In the genomic region with DNA sequence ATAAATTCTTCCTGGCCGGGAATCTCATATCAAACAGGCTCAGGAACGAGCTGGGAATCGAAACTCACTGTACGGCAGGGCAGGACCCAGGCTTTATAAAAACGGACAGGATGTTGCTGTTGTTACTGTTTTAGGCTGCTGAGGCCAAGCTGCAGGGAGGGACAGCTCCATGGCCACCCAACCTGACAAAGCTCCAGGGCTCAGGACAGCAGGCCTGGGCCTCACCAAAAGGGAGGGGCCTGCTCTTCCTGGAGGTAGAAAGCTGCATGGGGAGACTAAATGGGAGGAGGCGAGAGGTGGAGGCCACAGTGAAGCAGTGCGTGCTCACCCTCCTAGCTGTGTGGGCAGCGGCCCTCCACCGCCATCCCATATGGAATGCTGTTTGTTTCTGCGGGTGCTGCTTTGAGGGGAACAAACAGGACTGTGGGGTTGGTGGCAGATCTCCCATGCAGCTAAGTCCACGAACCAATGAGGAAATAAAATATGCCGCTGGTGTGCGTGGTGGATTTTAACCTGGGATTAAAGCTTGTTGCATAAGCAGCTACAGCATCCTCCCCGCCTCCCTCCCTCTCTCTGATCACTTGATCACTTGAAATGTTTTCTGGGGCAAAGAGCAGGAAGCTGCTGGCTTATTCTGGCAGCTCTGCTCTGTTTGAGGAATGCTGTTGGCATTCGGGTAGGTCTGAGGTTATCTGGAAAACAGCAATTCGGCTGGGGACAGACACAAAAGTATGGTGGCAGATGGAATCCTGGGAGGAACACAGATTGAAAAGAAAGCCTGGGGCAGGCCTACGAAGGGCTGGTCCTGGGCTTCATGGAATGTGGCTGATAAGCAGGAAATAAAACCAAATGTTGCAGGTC, we compare ENCODE assay signal across 8 cellular contexts. TPM values are rescaled to one million over a fixed set of nuclear protein-coding genes. Genes with fewer than 3 reads are reported as not detected.
A peak's percentile ranks its signal among the peaks of the same experiment; 100 is the strongest.
DNase-seq lines count a peak whose midpoint lies in the region; ATAC-seq, FAIRE-seq and TF ChIP-seq lines count a peak whose summit lies in the region.

No MANE protein-coding gene starts in this region.

- no peak for TF ChIP-seq CTCF in H1 (IDR thresholded peaks at IDR 0.05; ENCODE audit: control extremely low read depth in 1 of 3, insufficient read depth in 1 of 3, low read depth in 1 of 3, low read length in 3 of 3)
- no peak for TF ChIP-seq CTCF in thyroid gland (IDR thresholded peaks at IDR 0.05)

- TF ChIP-seq POLR2A in H1 (IDR thresholded peaks at IDR 0.05; ENCODE audit: control extremely low read depth in 1 of 2, low read depth in 2 of 2, low read length in 2 of 2) (no peak), thyroid gland (IDR thresholded peaks at IDR 0.05) (peak in 1 of 2 donors; percentile 85)

- no peaks in the 10 kb centered on the region; the same call in 1 of the 2 replicates for H3K23me2 ChIP-seq in H1 (ENCODE audit: low read depth, low read length)

- H4K91ac ChIP-seq in H1 (replicated peaks; ENCODE audit: insufficient read length, low read length): peak overlapping the region; percentile 91

- no peaks in the 10 kb centered on the region for H3K27me3 Mint-ChIP-seq in memory B cell

- H3K36me3 ChIP-seq in HUES64 (ENCODE audit: insufficient read depth, low read length) (peaks cover 10% of the 10 kb centered on the region), H1 (ENCODE audit: control insufficient read depth in 2 of 4, insufficient read depth in 4 of 4, low read length in 3 of 4) (peaks cover 0 to 20% (median under 1%) of the 10 kb centered on the region in 4 experiments; a peak in 4 of 8 replicates), thyroid gland (no peaks in the 10 kb centered on the region)

- peak overlapping the region; percentile 70 for H3K4ac ChIP-seq in H1 (replicated peaks; ENCODE audit: insufficient read length, low read depth, low read length)

- ATAC-seq in memory B cell (ENCODE audit: low read depth) (no peak), GM19324 (IDR thresholded peaks at IDR 0.05; ENCODE audit: low FRiP score, unreplicated experiment) (no peak)

- intact Hi-C loops in thyroid gland (cut with DNase I): loop anchor here (5.0 kb wide), 1 partner anchor 42 kb away; no protein-coding TSS in a partner anchor

- no peak overlapping the region for H3K14ac ChIP-seq in H1 (ENCODE audit: insufficient read length)

- H3K4me3 ChIP-seq in HUES64 (ENCODE audit: low read length) (no peak overlapping the region), H1 (ENCODE audit: extremely low read depth in 1 of 4, insufficient read depth in 2 of 4, low read depth in 3 of 4, low read length in 4 of 4) (peak overlapping the region in 1 of 4 experiments; percentile 14; a peak in 1 of 8 replicates), thyroid gland (replicated peaks in 1 of 3) (no peak overlapping the region)

- H2BK12ac ChIP-seq in H1 (ENCODE audit: low read depth, low read length): peak overlapping the region; percentile 89

- DNase-seq in DMS 273 treated with DMSO at 0.1 percent for 48 hours (lab: John Stamatoyannopoulos, UW): peak; percentile 74
- peak; percentile 94 for DNase-seq in SK-N-DZ (ENCODE audit: low spot score)
- DNase-seq in H1 (ENCODE audit: low read depth in 1 of 2, low spot score in 2 of 2): no peak
- DNase-seq in memory B cell (ENCODE audit: low spot score in 2 of 2): no peak
- peak; percentile 93 to 95 for DNase-seq in thyroid gland
- no peak for DNase-seq in activated CD8-positive, alpha-beta memory T cell treated with anti-CD3 and anti-CD28 coated beads, Interleukin-2, amount 50 U/mL, for 4 hours

- H3K4me1 ChIP-seq in HUES64 (ENCODE audit: insufficient read depth, low read length): peaks cover 84% of the 10 kb centered on the region
- H3K4me1 ChIP-seq in H1 (replicated peaks in 1 of 4; ENCODE audit: control insufficient read depth in 3 of 4, insufficient read depth in 4 of 4, low read length in 3 of 4): peaks cover 53 to 73% (median 64%) of the 10 kb centered on the region in 4 experiments
- H3K4me1 ChIP-seq in thyroid gland: peaks cover 76 to 83% of the 10 kb centered on the region in 2 donors

- peaks cover 68% of the 10 kb centered on the region for H3K4me1 Mint-ChIP-seq in memory B cell

- peaks cover 0 to 2% of the 10 kb centered on the region in 2 experiments for H4K20me1 ChIP-seq in H1 (replicated peaks in 1 of 2; ENCODE audit: control insufficient read depth in 1 of 2, insufficient read depth in 2 of 2, low read length in 2 of 2)

- H3K79me2 ChIP-seq in H1 (ENCODE audit: control insufficient read depth in 1 of 2, insufficient read depth in 2 of 2, low read length in 2 of 2): peaks cover 50 to 97% of the 10 kb centered on the region in 2 experiments

- no peaks in the 10 kb centered on the region for H3K9me3 ChIP-seq in HUES64 (ENCODE audit: insufficient read depth, low read depth, low read length)
- H3K9me3 ChIP-seq in H1 (ENCODE audit: insufficient read depth in 2 of 2, low read depth in 1 of 2, low read length in 1 of 2): no peaks in the 10 kb centered on the region
- no peaks in the 10 kb centered on the region for H3K9me3 ChIP-seq in thyroid gland

- peak overlapping the region; percentile 95 for H3K18ac ChIP-seq in H1 (ENCODE audit: extremely low read depth, low read length)

- peak overlapping the region; percentile 81 for H4K5ac ChIP-seq in H1 (ENCODE audit: insufficient read length, low read depth, low read length)

- H2AK5ac ChIP-seq in H1 (ENCODE audit: low read depth, low read length): peak overlapping the region; percentile 65; the same call in 1 of the 2 replicates

- H3K9ac ChIP-seq in HUES64 (ENCODE audit: low read depth, low read length): peak overlapping the region; percentile 82
- H3K9ac ChIP-seq in H1 (replicated peaks in 1 of 4; ENCODE audit: extremely low read depth in 1 of 4, low read depth in 3 of 4, low read length in 3 of 4): peak overlapping the region in 3 of 4 experiments; percentile 55 to 81 (median 56); a peak in 6 of 7 replicates

- H3K9me3 Mint-ChIP-seq in memory B cell: no peaks in the 10 kb centered on the region

- peaks cover 7% of the 10 kb centered on the region; the same call in 1 of the 2 replicates for H3K79me1 ChIP-seq in H1 (ENCODE audit: low read depth, low read length)

- peak overlapping the region; percentile 25 to 67 for H3K4me2 ChIP-seq in H1 (ENCODE audit: insufficient read depth in 1 of 2, low read depth in 2 of 2, low read length in 2 of 2)

- H2BK120ac ChIP-seq in H1 (replicated peaks; ENCODE audit: low read depth, low read length): peak overlapping the region; percentile 45

- no peak overlapping the region for H2BK15ac ChIP-seq in H1 (ENCODE audit: low read length)

- no peak for FAIRE-seq in H1 (lab: Jason Lieb, UNC)

- H3K27me3 ChIP-seq in HUES64 (ENCODE audit: insufficient read depth, low read length) (no peaks in the 10 kb centered on the region), H1 (replicated peaks in 1 of 4; ENCODE audit: control insufficient read depth in 3 of 4, extremely low read depth in 1 of 4, insufficient read depth in 3 of 4, low read length in 3 of 4) (no peaks in the 10 kb centered on the region), thyroid gland (no peaks in the 10 kb centered on the region)

- CTCF ChIA-PET in H1 (lab: Charles Lee; ENCODE audit: partially characterized antibody): interaction anchor here (0.6 to 8.4 kb wide), 11 partner anchors 10 to 86 kb away, joined by 3 to 86 read pairs (median 7); no protein-coding TSS in a partner anchor

- H3K27ac ChIP-seq in HUES64 (ENCODE audit: low read depth, low read length): peak overlapping the region; percentile 99
- H3K27ac ChIP-seq in H1 (ENCODE audit: low read depth, low read length): peak overlapping the region; percentile 98
- peak overlapping the region; percentile 99 to 100 (median 100) for H3K27ac ChIP-seq in thyroid gland

- H2AFZ ChIP-seq in H1 (ENCODE audit: low read length): no peak overlapping the region

- TF ChIP-seq RAD21 in H1 (IDR thresholded peaks at IDR 0.05 in 1 of 2, conservative IDR thresholded peaks at IDR 0.05 in 1 of 2; ENCODE audit: low read depth in 2 of 2, low read length in 2 of 2): no peak; a peak in 1 of 4 replicates

- POLR2A ChIA-PET in H1 (lab: Charles Lee; ENCODE audit: partially characterized antibody): interaction anchor here (1.1 to 42.1 kb wide), 12 partner anchors 5 to 87 kb away, joined by 3 to 1191 read pairs (median 6); partner anchors contain the start of gene ZMYND8

- WGBS in HUES64: 56% methylated on average over 17 of the region's 17 CpGs
- 64% methylated on average over 17 of the region's 17 CpGs; no CpG with 5 or more reads in 1 of the 2 experiments for WGBS in H1 (ENCODE audit: extremely low coverage in 1 of 2, insufficient coverage in 1 of 2, insufficient read length in 1 of 2, insufficient replicate concordance in 2 of 2, low coverage in 1 of 2, low lambda C conversion rate in 2 of 2, missing lambda C conversion rate in 1 of 2), 2 experiments
- 11 to 18% methylated on average over 17 of the region's 17 CpGs for WGBS in thyroid gland, 2 donors

- peak overlapping the region; percentile 99 for H2BK5ac ChIP-seq in H1 (ENCODE audit: low read depth, low read length)

- H3K36me3 Mint-ChIP-seq in memory B cell: no peaks in the 10 kb centered on the region

- H3K27ac Mint-ChIP-seq in memory B cell: no peak overlapping the region

- peak overlapping the region; percentile 21 for H3K4me3 Mint-ChIP-seq in memory B cell

- no peak overlapping the region for H3K23ac ChIP-seq in H1 (ENCODE audit: insufficient read length)

- H4K8ac ChIP-seq in H1 (ENCODE audit: extremely low read depth, insufficient read depth, low read length): peak overlapping the region; percentile 91; the same call in 1 of the 2 replicates

- H2BK20ac ChIP-seq in H1 (ENCODE audit: low read length): peak overlapping the region; percentile 83

- TF ChIP-seq EP300 in H1 (IDR thresholded peaks at IDR 0.05; ENCODE audit: borderline replicate concordance in 1 of 2, low read depth in 2 of 2, low read length in 2 of 2): no peak

- H3K56ac ChIP-seq in H1 (replicated peaks; ENCODE audit: insufficient read length, low read depth, low read length): peak overlapping the region; percentile 51

TF ChIP-seq in H1, 55 proteins besides CTCF, POLR2A, EP300 and RAD21 (continues in another document):
- TF ChIP-seq EZH2 (IDR thresholded peaks at IDR 0.05; ENCODE audit: low read depth, low read length, severe bottlenecking) (no peak), RBBP5 (IDR thresholded peaks at IDR 0.05; ENCODE audit: borderline replicate concordance, low read depth, low read length) (no peak)

RNA-seq across cellular contexts. Expression of gene ZMYND8, which starts 2.4 kb away (rescaled TPM):
- polyA plus RNA-seq in HUES64 (2013, experiment 1 of 2): 61.7 TPM
- polyA plus RNA-seq in HUES64 (2013, experiment 2 of 2): 67.8 TPM
- polyA plus RNA-seq in SK-N-DZ (2014; cell fraction: cytosol; rRNA removed): 44.5 and 55.5 TPM in 2 replicates
- 49.4 and 91.3 TPM in 2 replicates for polyA plus RNA-seq in SK-N-DZ (2014; cell fraction: nucleus; rRNA removed)
- 163 TPM in 2 replicates for total RNA-seq in H1 (2021; fragmentation: NEBNext Ultra II Directional; extraction: Animal tissue kit (Norgen Biotek cat#: 25700))
- 50.5 and 58.5 TPM in 2 replicates for polyA plus RNA-seq in H1 (2011; rRNA removed)
- polyA plus RNA-seq in H1 (2011; cell fraction: cytosol; rRNA removed): 66.1 TPM
- polyA plus RNA-seq in H1 (2011; cell fraction: nucleus; rRNA removed): 123 TPM
- 71.7 to 113 TPM (median 77.5 TPM) in 4 replicates for polyA plus RNA-seq in H1 (2012, experiment 1 of 2)
- 9.8 TPM for polyA plus RNA-seq in H1 (2012, experiment 2 of 2)
- polyA plus RNA-seq in H1 (2013, experiment 1 of 2): 70.7 TPM
- polyA plus RNA-seq in H1 (2013, experiment 2 of 2): 69.6 TPM
- polyA minus RNA-seq in H1 (2011; rRNA and poly(A)+ RNA removed): 67.9 and 102 TPM in 2 replicates
- 53.2 TPM for polyA minus RNA-seq in H1 (2011; cell fraction: cytosol; rRNA and poly(A)+ RNA removed)
- polyA minus RNA-seq in H1 (2011; cell fraction: nucleus; rRNA and poly(A)+ RNA removed): 91.2 TPM
- total RNA-seq in thyroid gland: 10 to 100 TPM; 29.7 to 42.4 (median 30.9) TPM

Comparison
In these comparisons a context has a peak if more than half of its experiments do, and no peak if none do; other contexts are left out.
1. DNase-seq: peak in DMS 273 treated with DMSO at 0.1 percent for 48 hours (single experiment), SK-N-DZ (single experiment) and thyroid gland (2 of 2); none in H1 (0 of 2), memory B cell (0 of 2) and activated CD8-positive, alpha-beta memory T cell treated with anti-CD3 and anti-CD28 coated beads, Interleukin-2, amount 50 U/mL, for 4 hours (single experiment).
2. Peak in every context shown above with its lines, with median percentiles within 50 percentile points of each other: H3K27ac ChIP-seq.